Comparison of ENCODE assay signal across 8 cellular contexts in genomic region chrX:154489182-154489581, GRCh38. TPM values are rescaled to one million over a fixed set of nuclear protein-coding genes. Genes with fewer than 3 reads are reported as not detected.
DNase-seq lines count a peak whose midpoint lies in the region; ATAC-seq and TF ChIP-seq lines count a peak whose summit lies in the region.

No MANE protein-coding gene starts in this region.

- peak overlapping the region in 1 of 2 donors; percentile 96 for H3K27ac ChIP-seq in thoracic aorta

- ATAC-seq in activated T-cell treated with anti-CD3 and anti-CD28 coated beads, Interleukin-2, amount 50 U/mL, for 4 hours, result no peak
- ATAC-seq in activated T-helper 17 cell treated with anti-CD3 and anti-CD28 coated beads, Interleukin-2, amount 50 U/mL, for 72 hours (replicated peaks), result no peak
- ATAC-seq in thoracic aorta (ENCODE audit: insufficient number of reproducible peaks, low FRiP score, low read depth) (no peak), HG03457 (IDR thresholded peaks at IDR 0.05; ENCODE audit: unreplicated experiment) (no peak)

- peaks cover 5% of the 10 kb centered on the region for H3K36me3 ChIP-seq in thoracic aorta

- no peak overlapping the region for H3K27ac Mint-ChIP-seq in activated T-helper 17 cell treated with anti-CD3 and anti-CD28 coated beads, Interleukin-2, amount 50 U/mL, for 72 hours

- H3K9me3 Mint-ChIP-seq in activated T-cell treated with anti-CD3 and anti-CD28 coated beads, Interleukin-2, amount 50 U/mL, for 4 hours, result no peaks in the 10 kb centered on the region
- H3K9me3 Mint-ChIP-seq in activated T-helper 17 cell treated with anti-CD3 and anti-CD28 coated beads, Interleukin-2, amount 50 U/mL, for 72 hours, result no peaks in the 10 kb centered on the region

- H3K4me3 Mint-ChIP-seq in activated T-cell treated with anti-CD3 and anti-CD28 coated beads, Interleukin-2, amount 50 U/mL, for 4 hours, result peak overlapping the region; percentile 88
- H3K4me3 Mint-ChIP-seq in activated T-helper 17 cell treated with anti-CD3 and anti-CD28 coated beads, Interleukin-2, amount 50 U/mL, for 72 hours, result peak overlapping the region; percentile 91

- peak overlapping the region; percentile 81 for H3K4me3 ChIP-seq in thoracic aorta

- peaks cover 21% of the 10 kb centered on the region for H3K4me1 Mint-ChIP-seq in activated T-cell treated with anti-CD3 and anti-CD28 coated beads, Interleukin-2, amount 50 U/mL, for 4 hours (ENCODE audit: low read depth)
- peaks cover 3% of the 10 kb centered on the region for H3K4me1 Mint-ChIP-seq in activated T-helper 17 cell treated with anti-CD3 and anti-CD28 coated beads, Interleukin-2, amount 50 U/mL, for 72 hours

- TF ChIP-seq CTCF in thoracic aorta (IDR thresholded peaks at IDR 0.05), result no peak

- no peak for DNase-seq in activated T-cell treated with anti-CD3 and anti-CD28 coated beads, Interleukin-2, amount 50 U/mL, for 4 hours
- no peak for DNase-seq in activated T-cell treated with anti-CD3 and anti-CD28 coated beads, Interleukin-2, amount 50 U/mL, for 48 hours
- DNase-seq in islet precursor cell (peak; percentile 34), thoracic aorta (ENCODE audit: low spot score) (no peak), ACHN (no peak)
- no peak for DNase-seq in effector CD4-positive, alpha-beta T cell

- in situ Hi-C loops in ACHN (cut with HindIII; ENCODE audit: low pct_ligation_motif_present, low pct_unique_long_range_greater_than_20kb, low sequenced_read_pairs), result no loop called here

- H3K9me3 ChIP-seq in thoracic aorta, result no peaks in the 10 kb centered on the region

- H3K27me3 Mint-ChIP-seq in activated T-cell treated with anti-CD3 and anti-CD28 coated beads, Interleukin-2, amount 50 U/mL, for 4 hours (ENCODE audit: low read depth), result no peaks in the 10 kb centered on the region
- H3K27me3 Mint-ChIP-seq in activated T-helper 17 cell treated with anti-CD3 and anti-CD28 coated beads, Interleukin-2, amount 50 U/mL, for 72 hours, result no peaks in the 10 kb centered on the region

- no peaks in the 10 kb centered on the region for H3K36me3 Mint-ChIP-seq in activated T-cell treated with anti-CD3 and anti-CD28 coated beads, Interleukin-2, amount 50 U/mL, for 4 hours (ENCODE audit: insufficient read depth)
- H3K36me3 Mint-ChIP-seq in activated T-helper 17 cell treated with anti-CD3 and anti-CD28 coated beads, Interleukin-2, amount 50 U/mL, for 72 hours (ENCODE audit: low read depth), result peaks cover 25% of the 10 kb centered on the region

- no peaks in the 10 kb centered on the region for H3K27me3 ChIP-seq in thoracic aorta (replicated peaks; ENCODE audit: insufficient read depth)

- peaks cover 3 to 41% of the 10 kb centered on the region in 2 donors for H3K4me1 ChIP-seq in thoracic aorta (ENCODE audit: control insufficient read depth in 1 of 2, low read depth in 2 of 2)

RNA-seq across cellular contexts. Expression of gene SLC10A3, which starts 1.2 kb away (rescaled TPM):
- 10 to 100 TPM; 31.3 to 32.0 (median 31.9) TPM for total RNA-seq in activated T-cell treated with anti-CD3 and anti-CD28 coated beads, Interleukin-2, amount 50 U/mL, for 4 hours
- total RNA-seq in activated T-helper 17 cell treated with anti-CD3 and anti-CD28 coated beads, Interleukin-2, amount 50 U/mL, for 72 hours, result 10 to 100 TPM; 17.3 to 24.8 TPM
- total RNA-seq in thoracic aorta, result 10 to 100 TPM; 26.7 to 55.5 TPM

RNA-seq across cellular contexts. Expression of gene UBL4A, which starts 2.8 kb away (rescaled TPM):
- 10 to 100 TPM; 51.5 to 63.2 (median 59.1) TPM for total RNA-seq in activated T-cell treated with anti-CD3 and anti-CD28 coated beads, Interleukin-2, amount 50 U/mL, for 4 hours
- 10 to 100 TPM; 37.2 to 53.4 TPM for total RNA-seq in activated T-helper 17 cell treated with anti-CD3 and anti-CD28 coated beads, Interleukin-2, amount 50 U/mL, for 72 hours
- 10 to 100 TPM; 28.1 to 67.1 TPM for total RNA-seq in thoracic aorta

RNA-seq across cellular contexts. Expression of gene LAGE3, which starts 10.1 kb away (rescaled TPM):
- 10 to 100 TPM; 76.1 to 89.9 (median 88.1) TPM for total RNA-seq in activated T-cell treated with anti-CD3 and anti-CD28 coated beads, Interleukin-2, amount 50 U/mL, for 4 hours
- 10 to 100 TPM; 37.4 to 47.9 TPM for total RNA-seq in activated T-helper 17 cell treated with anti-CD3 and anti-CD28 coated beads, Interleukin-2, amount 50 U/mL, for 72 hours
- 1 to 10 TPM; 2.1 to 8.9 TPM for total RNA-seq in thoracic aorta

RNA-seq across cellular contexts. Expression of gene FAM3A, which starts 26.9 kb away (rescaled TPM):
- total RNA-seq in activated T-cell treated with anti-CD3 and anti-CD28 coated beads, Interleukin-2, amount 50 U/mL, for 4 hours, result 10 to 100 TPM; 30.4 to 40.7 (median 30.8) TPM
- total RNA-seq in activated T-helper 17 cell treated with anti-CD3 and anti-CD28 coated beads, Interleukin-2, amount 50 U/mL, for 72 hours, result 10 to 100 TPM; 24.5 to 25.4 TPM
- total RNA-seq in thoracic aorta, result 10 to 100 TPM; 31.0 to 52.3 TPM

RNA-seq across cellular contexts. Expression of gene PLXNA3, which starts 31.1 kb away (rescaled TPM):
- total RNA-seq in activated T-cell treated with anti-CD3 and anti-CD28 coated beads, Interleukin-2, amount 50 U/mL, for 4 hours, result 10 to 100 TPM; 26.6 to 33.8 (median 27.6) TPM
- 10 to 100 TPM; 63.2 to 67.8 TPM for total RNA-seq in activated T-helper 17 cell treated with anti-CD3 and anti-CD28 coated beads, Interleukin-2, amount 50 U/mL, for 72 hours
- 10 to 100 TPM; 39.3 to 40.9 TPM for total RNA-seq in thoracic aorta
